ENCODE assay signal across 18 cellular contexts in genomic region chr19:57867868-57868492, GRCh38.
"Had no signal": no experiment of that assay in that cellular context is flagged by ENCODE, and none has a peak within 500 bp of the region (broad histone marks: within the 10 kb centered on the region; RNA-seq: fewer than 3 reads in every experiment).

No MANE protein-coding gene starts in this region.

- H3K4me3 ChIP-seq: gastrocnemius medialis, heart left ventricle, transverse colon, vagina had no signal

- H3K27ac Mint-ChIP-seq: dendritic cell treated with granulocyte-macrophage colony-stimulating factor and Interleukin-4, amounts not matched to agents 40 ng/mL and 50 ng/mL, for 4 days; immature natural killer cell had no signal

- DNase-seq: activated CD4-positive, alpha-beta T cell treated with anti-CD3 and anti-CD28 coated beads, Interleukin-2, amount 50 U/mL, for 1 hour; activated CD8-positive, alpha-beta memory T cell treated with anti-CD3 and anti-CD28 coated beads for 24 hours; activated gamma-delta T cell treated with Interleukin-2 at 50 U/mL for 16 hours; activated naive CD8-positive, alpha-beta T cell treated with anti-CD3 and anti-CD28 coated beads for 36 hours; anterior cingulate cortex; brain microvascular endothelial cell; effector memory CD4-positive, alpha-beta T cell; gastrocnemius medialis; heart left ventricle; immature natural killer cell; midbrain; stimulated activated CD4-positive, alpha-beta T cell treated with anti-CD3 and anti-CD28 coated beads, Interleukin-2, amount 100 ng/mL, for 48 hours; stimulated activated naive CD4-positive, alpha-beta T cell treated with Interleukin-2 at 50 U/mL for 16 hours; transverse colon had no signal

- H3K27me3 ChIP-seq: brain microvascular endothelial cell, gastrocnemius medialis, heart left ventricle, transverse colon, vagina had no signal

- H3K4me1 Mint-ChIP-seq: activated naive CD8-positive, alpha-beta T cell treated with anti-CD3 and anti-CD28 coated beads for 36 hours; immature natural killer cell had no signal

- H3K27me3 Mint-ChIP-seq: activated naive CD8-positive, alpha-beta T cell treated with anti-CD3 and anti-CD28 coated beads for 36 hours; dendritic cell treated with granulocyte-macrophage colony-stimulating factor and Interleukin-4, amounts not matched to agents 40 ng/mL and 50 ng/mL, for 4 days had no signal

- ATAC-seq: activated CD4-positive, CD25-positive, alpha-beta regulatory T cell treated with anti-CD3 and anti-CD28 coated beads, Interleukin-2, amount 50 U/mL, for 24 hours; gastrocnemius medialis; heart left ventricle had no signal

- H3K4me3 Mint-ChIP-seq: activated naive CD8-positive, alpha-beta T cell treated with anti-CD3 and anti-CD28 coated beads for 36 hours; dendritic cell treated with granulocyte-macrophage colony-stimulating factor and Interleukin-4, amounts not matched to agents 40 ng/mL and 50 ng/mL, for 4 days; immature natural killer cell had no signal

- H3K27ac ChIP-seq: brain microvascular endothelial cell, epithelial cell of prostate, gastrocnemius medialis, heart left ventricle, transverse colon, vagina had no signal

- H3K4me1 ChIP-seq: gastrocnemius medialis, heart left ventricle, transverse colon, vagina had no signal
